Comparison of ENCODE assay signal across 1 cellular context in the genomic region with DNA sequence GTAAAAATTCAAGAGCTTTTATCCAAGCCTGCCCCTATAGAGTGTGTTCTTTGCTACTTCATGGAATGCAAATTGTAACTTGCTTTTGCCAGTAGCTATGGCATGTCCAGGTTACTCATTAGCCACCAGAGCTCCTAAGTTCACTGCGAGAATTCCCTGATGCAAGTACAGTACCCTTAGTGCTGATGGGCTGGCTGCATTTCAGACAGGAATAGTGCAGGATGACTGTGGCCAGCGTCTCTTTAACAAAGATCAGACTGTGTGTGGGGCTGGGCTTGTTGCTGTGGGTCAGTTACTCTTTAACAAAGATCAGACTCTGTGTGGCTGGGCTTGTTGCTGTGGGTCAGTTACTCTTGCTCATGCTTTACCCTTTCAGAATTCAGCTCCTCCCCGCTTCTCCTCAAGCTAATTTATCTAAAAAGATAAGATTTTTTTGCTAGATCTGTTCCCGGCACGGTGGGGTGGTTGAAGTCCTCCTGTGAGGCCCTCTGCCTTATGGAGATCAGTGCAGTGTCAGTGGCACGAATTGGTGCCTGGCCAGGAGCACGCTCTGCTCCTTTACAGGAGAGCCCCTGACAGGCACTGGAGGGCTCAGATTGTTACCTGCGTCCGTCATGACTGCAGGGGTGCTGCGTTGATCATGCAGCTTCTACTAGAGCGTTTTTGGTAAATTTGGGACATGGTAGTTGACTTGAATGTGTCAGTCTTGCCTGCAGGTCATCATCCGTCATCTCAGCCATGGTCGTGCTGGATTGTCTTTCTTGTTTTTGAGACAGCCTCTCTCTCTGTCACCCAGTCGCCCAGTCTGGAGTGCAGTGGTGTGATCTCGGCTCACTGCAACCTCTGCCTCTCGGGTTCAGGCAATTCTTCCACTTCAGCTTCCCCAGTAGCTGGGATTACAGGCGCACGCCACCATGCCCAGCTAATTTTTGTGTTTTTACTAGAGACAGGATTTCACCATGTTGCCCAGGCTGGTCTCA.
TF ChIP-seq lines count a peak whose summit lies in the region.

No MANE protein-coding gene starts in this region.

TF ChIP-seq in H1, 55 proteins besides CTCF, POLR2A, EP300 and RAD21 (continued from another document):
- TF ChIP-seq, protein P1, sequence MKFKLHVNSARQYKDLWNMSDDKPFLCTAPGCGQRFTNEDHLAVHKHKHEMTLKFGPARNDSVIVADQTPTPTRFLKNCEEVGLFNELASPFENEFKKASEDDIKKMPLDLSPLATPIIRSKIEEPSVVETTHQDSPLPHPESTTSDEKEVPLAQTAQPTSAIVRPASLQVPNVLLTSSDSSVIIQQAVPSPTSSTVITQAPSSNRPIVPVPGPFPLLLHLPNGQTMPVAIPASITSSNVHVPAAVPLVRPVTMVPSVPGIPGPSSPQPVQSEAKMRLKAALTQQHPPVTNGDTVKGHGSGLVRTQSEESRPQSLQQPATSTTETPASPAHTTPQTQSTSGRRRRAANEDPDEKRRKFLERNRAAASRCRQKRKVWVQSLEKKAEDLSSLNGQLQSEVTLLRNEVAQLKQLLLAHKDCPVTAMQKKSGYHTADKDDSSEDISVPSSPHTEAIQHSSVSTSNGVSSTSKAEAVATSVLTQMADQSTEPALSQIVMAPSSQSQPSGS (IDR thresholded peaks at IDR 0.05; ENCODE audit: low read length), result no peak
- TF ChIP-seq SRF (IDR thresholded peaks at IDR 0.05; ENCODE audit: low read depth, low read length) (no peak), PHF8 (conservative IDR thresholded peaks at IDR 0.05; ENCODE audit: low read depth, low read length) (no peak), BCL11A (IDR thresholded peaks at IDR 0.05; ENCODE audit: low read depth in 2 of 2, low read length in 2 of 2) (no peak), CREB1 (IDR thresholded peaks at IDR 0.05) (no peak), BACH1 (IDR thresholded peaks at IDR 0.05; ENCODE audit: low read length) (no peak), CHD1 (IDR thresholded peaks at IDR 0.05; ENCODE audit: low read depth, low read length) (no peak), EGR1 (IDR thresholded peaks at IDR 0.05; ENCODE audit: borderline replicate concordance, low read depth, low read length) (no peak), ZNF274 (IDR thresholded peaks at IDR 0.05; ENCODE audit: borderline replicate concordance, extremely low read depth, low read length) (no peak), CBX5 (IDR thresholded peaks at IDR 0.05; ENCODE audit: low read depth, low read length) (no peak), RNF2 (IDR thresholded peaks at IDR 0.05; ENCODE audit: borderline replicate concordance, low read depth, low read length, missing control alignments, poor library complexity, severe bottlenecking) (no peak), SIX5 (IDR thresholded peaks at IDR 0.05; ENCODE audit: low read depth, low read length) (no peak)
TF ChIP-seq in H1: peak in this region for 0.
